In genomic region chr10:2436933-2437332, GRCh38 we compare ENCODE assay signal across 26 cellular contexts.
"Had no signal": no experiment of that assay in that cellular context is flagged by ENCODE, and none has a peak within 500 bp of the region (broad histone marks: within the 10 kb centered on the region; RNA-seq: fewer than 3 reads in every experiment).

No MANE protein-coding gene starts in this region.

- H3K9me3 ChIP-seq: suprapubic skin, testis, thoracic aorta, thyroid gland, tibial artery, tibial nerve, upper lobe of left lung, upper lobe of right lung, uterus, vagina had no signal

- H3K4me1 ChIP-seq: stomach, suprapubic skin, testis, thyroid gland, tibial artery, tibial nerve, transverse colon, upper lobe of left lung, upper lobe of right lung, uterus, vagina had no signal

- H3K4me3 ChIP-seq: stomach, suprapubic skin, testis, thoracic aorta, thyroid gland, tibial artery, tibial nerve, transverse colon, upper lobe of left lung, upper lobe of right lung, uterus, vagina had no signal

- ATAC-seq: stimulated activated effector memory CD8-positive, alpha-beta T cell treated with anti-CD3 and anti-CD28 coated beads, Interleukin-12 subunit alpha, Interleukin-12 subunit beta, amount 100 ng/mL, for 72 hours; stimulated activated memory B cell treated with anti-CD40 and anti-IgM and Interleukin-4, amounts not matched to agents 10 μg/mL and 1 μg/mL and 100 μg/mL, for 72 hours; stimulated activated naive B cell treated with anti-CD40 and anti-IgM and Interleukin-4, amounts not matched to agents 10 μg/mL and 1 μg/mL and 100 μg/mL, for 72 hours; stimulated activated naive CD8-positive, alpha-beta T cell treated with anti-CD3 and anti-CD28 coated beads, Interleukin-15, amount 100 ng/mL, for 72 hours; stimulated activated naive CD8-positive, alpha-beta T cell treated with anti-CD3 and anti-CD28 coated beads, Interleukin-15, Interleukin-2, amounts not matched to agents 100 U/mL and 50 U/mL, for 24 hours; upper lobe of right lung had no signal

- DNase-seq: stimulated activated CD4-positive, alpha-beta T cell treated with anti-CD3 and anti-CD28 coated beads, Interleukin-2, amount 100 ng/mL, for 48 hours; stimulated activated CD4-positive, alpha-beta T cell treated with anti-CD3 and anti-CD28 coated beads, Interleukin-4, amount 100 ng/mL, for 1 hour; stimulated activated CD4-positive, alpha-beta T cell treated with anti-CD3 and anti-CD28 coated beads, Interleukin-4, amount 100 ng/mL, for 24 hours; stimulated activated CD4-positive, alpha-beta T cell treated with anti-CD3 and anti-CD28 coated beads, Interleukin-4, amount 100 ng/mL, for 4 hours; stimulated activated CD8-positive, alpha-beta memory T cell treated with anti-CD3 and anti-CD28 coated beads, Interleukin-4, amount 100 ng/mL, for 48 hours; stimulated activated naive B cell treated with anti-CD40 and anti-IgM and Interleukin-4, amounts not matched to agents 10 μg/mL and 1 μg/mL and 100 μg/mL, for 72 hours; stimulated activated naive CD4-positive, alpha-beta T cell; stimulated activated naive CD4-positive, alpha-beta T cell treated with Interleukin-2 at 50 U/mL for 16 hours; stimulated activated naive CD8-positive, alpha-beta T cell treated with anti-CD3 and anti-CD28 coated beads, Interleukin-15, amount 100 ng/mL, for 72 hours; stimulated activated naive CD8-positive, alpha-beta T cell treated with anti-CD3 and anti-CD28 coated beads, Interleukin-15, Interleukin-2, amounts not matched to agents 100 U/mL and 50 U/mL, for 24 hours; stomach; substantia nigra; testis; thyroid gland; tibial artery; transverse colon; trophoblast cell; upper lobe of right lung; uterus had no signal

- H3K27me3 ChIP-seq: stomach, suprapubic skin, testis, thyroid gland, tibial artery, tibial nerve, transverse colon, upper lobe of left lung, upper lobe of right lung, uterus, vagina had no signal

- H3K27ac ChIP-seq: stomach, suprapubic skin, testis, thoracic aorta, thyroid gland, tibial artery, tibial nerve, transverse colon, upper lobe of left lung, upper lobe of right lung, uterus, vagina had no signal

- H3K36me3 ChIP-seq: stomach, suprapubic skin, thoracic aorta, thyroid gland, tibial artery, tibial nerve, transverse colon, upper lobe of left lung, upper lobe of right lung, uterus, vagina had no signal
